8 cellular contexts compared by ENCODE assay signal in the genomic region with DNA sequence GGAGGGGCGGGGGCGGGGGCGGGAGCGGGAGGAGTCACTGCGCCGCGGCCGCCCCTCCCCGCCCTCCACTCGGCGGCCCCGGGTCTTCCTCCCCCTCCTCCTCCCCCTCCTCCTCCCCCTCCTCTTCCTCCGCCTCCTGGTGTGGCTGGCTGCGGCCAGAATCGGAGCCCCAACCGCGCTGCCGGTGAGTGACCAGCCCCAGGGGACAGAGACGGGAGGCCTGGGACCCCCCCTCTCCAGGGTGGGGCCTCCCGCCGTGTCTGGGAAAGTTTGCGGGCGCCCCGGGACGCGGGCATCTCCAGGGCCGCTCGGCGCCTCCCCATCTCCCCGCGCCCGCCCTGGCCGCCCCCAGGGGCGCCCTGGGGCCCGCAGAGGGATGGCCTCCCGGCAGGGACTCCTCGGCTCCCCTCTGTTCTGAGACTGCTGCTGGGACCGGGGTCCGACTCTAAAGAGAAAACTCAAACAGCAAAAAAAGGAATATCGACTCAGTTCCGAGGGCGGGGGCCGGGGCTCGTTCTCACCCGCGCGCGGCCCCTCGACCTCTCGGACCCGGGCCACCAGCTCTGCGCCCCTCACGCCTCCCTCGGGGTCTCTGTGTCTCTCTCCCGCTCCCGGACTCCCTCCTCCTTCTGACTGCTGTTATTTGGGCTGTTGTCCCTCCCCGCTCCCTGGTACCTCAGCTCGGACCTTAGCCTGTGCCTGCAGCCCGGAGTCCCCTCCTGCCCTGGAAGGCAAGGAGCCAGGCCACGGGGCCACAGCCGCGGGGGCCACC. TPM values are rescaled to one million over a fixed set of nuclear protein-coding genes. Genes with fewer than 3 reads are reported as not detected.
DNase-seq lines count a peak whose midpoint lies in the region; ATAC-seq and TF ChIP-seq lines count a peak whose summit lies in the region.

A gene with protein sequence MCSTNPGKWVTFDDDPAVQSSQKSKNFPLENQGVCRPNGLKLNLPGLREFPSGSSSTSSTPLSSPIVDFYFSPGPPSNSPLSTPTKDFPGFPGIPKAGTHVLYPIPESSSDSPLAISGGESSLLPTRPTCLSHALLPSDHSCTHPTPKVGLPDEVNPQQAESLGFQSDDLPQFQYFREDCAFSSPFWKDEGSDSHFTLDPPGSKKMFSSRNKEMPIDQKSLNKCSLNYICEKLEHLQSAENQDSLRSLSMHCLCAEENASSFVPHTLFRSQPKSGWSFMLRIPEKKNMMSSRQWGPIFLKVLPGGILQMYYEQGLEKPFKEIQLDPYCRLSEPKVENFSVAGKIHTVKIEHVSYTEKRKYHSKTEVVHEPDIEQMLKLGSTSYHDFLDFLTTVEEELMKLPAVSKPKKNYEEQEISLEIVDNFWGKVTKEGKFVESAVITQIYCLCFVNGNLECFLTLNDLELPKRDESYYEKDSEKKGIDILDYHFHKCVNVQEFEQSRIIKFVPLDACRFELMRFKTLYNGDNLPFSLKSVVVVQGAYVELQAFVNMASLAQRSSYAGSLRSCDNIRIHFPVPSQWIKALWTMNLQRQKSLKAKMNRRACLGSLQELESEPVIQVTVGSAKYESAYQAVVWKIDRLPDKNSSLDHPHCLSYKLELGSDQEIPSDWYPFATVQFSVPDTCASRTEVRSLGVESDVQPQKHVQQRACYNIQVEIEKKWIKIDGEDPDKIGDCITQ (plus strand): TSS at position 122 of the 772 bp plus-strand sequence. CDS start 50,480 bp downstream, outside the sequence.

- H3K36me3 Mint-ChIP-seq in stimulated activated effector memory CD8-positive, alpha-beta T cell treated with anti-CD3 and anti-CD28 coated beads, Interleukin-12 subunit alpha, Interleukin-12 subunit beta, amount 100 ng/mL, for 72 hours: no peaks in the 10 kb centered on the region

- DNase-seq in choroid plexus epithelial cell (ENCODE audit: low read depth): peak; percentile 47
- DNase-seq in lower leg skin (ENCODE audit: low spot score in 2 of 2): peak in 1 of 2 donors; percentile 88
- peak in 1 of 2 donors; percentile 55 for DNase-seq in stimulated activated effector memory CD8-positive, alpha-beta T cell treated with anti-CD3 and anti-CD28 coated beads, Interleukin-12 subunit alpha, Interleukin-12 subunit beta, amount 100 ng/mL, for 72 hours (ENCODE audit: low spot score in 2 of 2)
- no peak for DNase-seq in NOMO-1 treated with dmso at 0.1 percent for 144 hours (lab: John Stamatoyannopoulos, UW; ENCODE audit: unreplicated experiment)
- no peak for DNase-seq in KG1 (lab: John Stamatoyannopoulos, UW)

- TF ChIP-seq CTCF in GM12875 (IDR thresholded peaks at IDR 0.05; ENCODE audit: borderline replicate concordance, insufficient read depth, low read depth, low read length) (0 out of 2 replicates have a peak, but pooled peaks have one; percentile 31), VCaP (conservative IDR thresholded peaks at IDR 0.05) (0 out of 2 replicates have a peak, but pooled peaks have one; percentile 23), choroid plexus epithelial cell (conservative IDR thresholded peaks at IDR 0.05; ENCODE audit: low read depth, low read length) (no peak), lower leg skin (IDR thresholded peaks at IDR 0.05) (no peak)

- no peak for TF ChIP-seq POLR2A in lower leg skin (IDR thresholded peaks at IDR 0.05)

- no peaks in the 10 kb centered on the region for H3K9me3 Mint-ChIP-seq in stimulated activated effector memory CD8-positive, alpha-beta T cell treated with anti-CD3 and anti-CD28 coated beads, Interleukin-12 subunit alpha, Interleukin-12 subunit beta, amount 100 ng/mL, for 72 hours

- peak within 1 kb of the TSS; percentile 96 for H3K27ac ChIP-seq in VCaP

- intact Hi-C loops in lower leg skin (cut with DNase I; ENCODE audit: low total_unique reads): loop anchor here (5.0 kb wide), 1 partner anchor 1237 kb away; no protein-coding TSS in a partner anchor

- H3K4me1 Mint-ChIP-seq in stimulated activated effector memory CD8-positive, alpha-beta T cell treated with anti-CD3 and anti-CD28 coated beads, Interleukin-12 subunit alpha, Interleukin-12 subunit beta, amount 100 ng/mL, for 72 hours: peaks cover 8% of the 10 kb centered on the region

- H3K4me3 ChIP-seq in GM12875 (ENCODE audit: low read depth, low read length) (peak within 1 kb of the TSS; percentile 3), choroid plexus epithelial cell (ENCODE audit: low read depth, low read length) (peak within 1 kb of the TSS; percentile 78), lower leg skin (ENCODE audit: low read depth, poor library complexity, severe bottlenecking) (peak within 1 kb of the TSS; percentile 49)

- 0 to 1% methylated on average over 24 to 48 of the region's 62 CpGs for WGBS in lower leg skin, 2 donors

- ATAC-seq in HG02885 (IDR thresholded peaks at IDR 0.05; ENCODE audit: poor library complexity, unreplicated experiment): peak; percentile 63
- ATAC-seq in stimulated activated effector memory CD8-positive, alpha-beta T cell treated with anti-CD3 and anti-CD28 coated beads, Interleukin-12 subunit alpha, Interleukin-12 subunit beta, amount 100 ng/mL, for 72 hours: peak; percentile 75

- H3K4me3 Mint-ChIP-seq in stimulated activated effector memory CD8-positive, alpha-beta T cell treated with anti-CD3 and anti-CD28 coated beads, Interleukin-12 subunit alpha, Interleukin-12 subunit beta, amount 100 ng/mL, for 72 hours: peak within 1 kb of the TSS; percentile 84

- H3K27ac Mint-ChIP-seq in stimulated activated effector memory CD8-positive, alpha-beta T cell treated with anti-CD3 and anti-CD28 coated beads, Interleukin-12 subunit alpha, Interleukin-12 subunit beta, amount 100 ng/mL, for 72 hours: peak within 1 kb of the TSS; percentile 90

RNA-seq across cellular contexts. Expression of the gene that starts here (rescaled TPM):
- 1 to 10 TPM; 4.1 to 9.7 (median 8.1) TPM for total RNA-seq in lower leg skin

Comparison
In these comparisons a context has a peak if more than half of its experiments do, and no peak if none do; other contexts are left out.
1. H3K4me3 ChIP-seq: peak in every context shown above with its lines; median percentile 78 in choroid plexus epithelial cell; 49 in lower leg skin; 3 in GM12875.
2. CTCF ChIP-seq: peak in GM12875 (single experiment) and VCaP (single experiment); none in choroid plexus epithelial cell (single experiment) and lower leg skin (0 of 3).